ENCODE assay signal across 1 cellular context in the genomic region with DNA sequence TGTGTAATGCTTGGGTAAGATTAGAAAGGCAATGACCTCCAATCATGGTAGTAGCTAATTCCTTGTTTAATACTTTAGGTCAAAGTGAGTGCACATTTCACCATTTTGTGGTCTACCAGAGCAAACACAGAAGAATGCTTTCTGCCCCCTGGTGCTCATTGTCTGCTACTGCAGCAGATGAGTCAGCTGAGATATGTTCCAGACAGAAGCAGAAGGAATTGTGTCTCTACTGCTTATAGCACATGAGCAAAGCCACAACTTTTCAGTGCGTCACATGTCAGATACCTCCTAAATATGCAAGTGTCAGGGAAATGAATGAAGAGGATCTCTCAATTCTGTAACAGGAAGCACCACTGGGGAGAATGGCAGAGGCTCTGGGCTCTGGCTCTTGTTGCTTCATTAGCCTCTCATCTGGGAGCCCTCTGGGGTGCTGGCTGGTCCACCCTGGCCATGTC.
A peak's percentile ranks its signal among the peaks of the same experiment; 100 is the strongest.
TF ChIP-seq lines count a peak whose summit lies in the region.

No MANE protein-coding gene starts in this region.

TF ChIP-seq in HepG2, 621 proteins besides CTCF, POLR2A, EP300 and RAD21 (continued from another document and continues in another):
- TF ChIP-seq, protein P1, sequence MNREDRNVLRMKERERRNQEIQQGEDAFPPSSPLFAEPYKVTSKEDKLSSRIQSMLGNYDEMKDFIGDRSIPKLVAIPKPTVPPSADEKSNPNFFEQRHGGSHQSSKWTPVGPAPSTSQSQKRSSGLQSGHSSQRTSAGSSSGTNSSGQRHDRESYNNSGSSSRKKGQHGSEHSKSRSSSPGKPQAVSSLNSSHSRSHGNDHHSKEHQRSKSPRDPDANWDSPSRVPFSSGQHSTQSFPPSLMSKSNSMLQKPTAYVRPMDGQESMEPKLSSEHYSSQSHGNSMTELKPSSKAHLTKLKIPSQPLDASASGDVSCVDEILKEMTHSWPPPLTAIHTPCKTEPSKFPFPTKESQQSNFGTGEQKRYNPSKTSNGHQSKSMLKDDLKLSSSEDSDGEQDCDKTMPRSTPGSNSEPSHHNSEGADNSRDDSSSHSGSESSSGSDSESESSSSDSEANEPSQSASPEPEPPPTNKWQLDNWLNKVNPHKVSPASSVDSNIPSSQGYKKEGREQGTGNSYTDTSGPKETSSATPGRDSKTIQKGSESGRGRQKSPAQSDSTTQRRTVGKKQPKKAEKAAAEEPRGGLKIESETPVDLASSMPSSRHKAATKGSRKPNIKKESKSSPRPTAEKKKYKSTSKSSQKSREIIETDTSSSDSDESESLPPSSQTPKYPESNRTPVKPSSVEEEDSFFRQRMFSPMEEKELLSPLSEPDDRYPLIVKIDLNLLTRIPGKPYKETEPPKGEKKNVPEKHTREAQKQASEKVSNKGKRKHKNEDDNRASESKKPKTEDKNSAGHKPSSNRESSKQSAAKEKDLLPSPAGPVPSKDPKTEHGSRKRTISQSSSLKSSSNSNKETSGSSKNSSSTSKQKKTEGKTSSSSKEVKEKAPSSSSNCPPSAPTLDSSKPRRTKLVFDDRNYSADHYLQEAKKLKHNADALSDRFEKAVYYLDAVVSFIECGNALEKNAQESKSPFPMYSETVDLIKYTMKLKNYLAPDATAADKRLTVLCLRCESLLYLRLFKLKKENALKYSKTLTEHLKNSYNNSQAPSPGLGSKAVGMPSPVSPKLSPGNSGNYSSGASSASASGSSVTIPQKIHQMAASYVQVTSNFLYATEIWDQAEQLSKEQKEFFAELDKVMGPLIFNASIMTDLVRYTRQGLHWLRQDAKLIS (CRISPR knock-in tag; IDR thresholded peaks at IDR 0.05) = no peak
- no peak for TF ChIP-seq ZNF761 (CRISPR knock-in tag; conservative IDR thresholded peaks at IDR 0.05)
- TF ChIP-seq CENPT (CRISPR knock-in tag; IDR thresholded peaks at IDR 0.05; ENCODE audit: low read depth) = no peak
- TF ChIP-seq HDAC1 (CRISPR knock-in tag; IDR thresholded peaks at IDR 0.05) = no peak
- no peak for TF ChIP-seq KLF12 (CRISPR knock-in tag; IDR thresholded peaks at IDR 0.05; ENCODE audit: borderline replicate concordance)
- TF ChIP-seq RARG (CRISPR knock-in tag; IDR thresholded peaks at IDR 0.05; ENCODE audit: low read depth) = no peak
- TF ChIP-seq, protein P2, sequence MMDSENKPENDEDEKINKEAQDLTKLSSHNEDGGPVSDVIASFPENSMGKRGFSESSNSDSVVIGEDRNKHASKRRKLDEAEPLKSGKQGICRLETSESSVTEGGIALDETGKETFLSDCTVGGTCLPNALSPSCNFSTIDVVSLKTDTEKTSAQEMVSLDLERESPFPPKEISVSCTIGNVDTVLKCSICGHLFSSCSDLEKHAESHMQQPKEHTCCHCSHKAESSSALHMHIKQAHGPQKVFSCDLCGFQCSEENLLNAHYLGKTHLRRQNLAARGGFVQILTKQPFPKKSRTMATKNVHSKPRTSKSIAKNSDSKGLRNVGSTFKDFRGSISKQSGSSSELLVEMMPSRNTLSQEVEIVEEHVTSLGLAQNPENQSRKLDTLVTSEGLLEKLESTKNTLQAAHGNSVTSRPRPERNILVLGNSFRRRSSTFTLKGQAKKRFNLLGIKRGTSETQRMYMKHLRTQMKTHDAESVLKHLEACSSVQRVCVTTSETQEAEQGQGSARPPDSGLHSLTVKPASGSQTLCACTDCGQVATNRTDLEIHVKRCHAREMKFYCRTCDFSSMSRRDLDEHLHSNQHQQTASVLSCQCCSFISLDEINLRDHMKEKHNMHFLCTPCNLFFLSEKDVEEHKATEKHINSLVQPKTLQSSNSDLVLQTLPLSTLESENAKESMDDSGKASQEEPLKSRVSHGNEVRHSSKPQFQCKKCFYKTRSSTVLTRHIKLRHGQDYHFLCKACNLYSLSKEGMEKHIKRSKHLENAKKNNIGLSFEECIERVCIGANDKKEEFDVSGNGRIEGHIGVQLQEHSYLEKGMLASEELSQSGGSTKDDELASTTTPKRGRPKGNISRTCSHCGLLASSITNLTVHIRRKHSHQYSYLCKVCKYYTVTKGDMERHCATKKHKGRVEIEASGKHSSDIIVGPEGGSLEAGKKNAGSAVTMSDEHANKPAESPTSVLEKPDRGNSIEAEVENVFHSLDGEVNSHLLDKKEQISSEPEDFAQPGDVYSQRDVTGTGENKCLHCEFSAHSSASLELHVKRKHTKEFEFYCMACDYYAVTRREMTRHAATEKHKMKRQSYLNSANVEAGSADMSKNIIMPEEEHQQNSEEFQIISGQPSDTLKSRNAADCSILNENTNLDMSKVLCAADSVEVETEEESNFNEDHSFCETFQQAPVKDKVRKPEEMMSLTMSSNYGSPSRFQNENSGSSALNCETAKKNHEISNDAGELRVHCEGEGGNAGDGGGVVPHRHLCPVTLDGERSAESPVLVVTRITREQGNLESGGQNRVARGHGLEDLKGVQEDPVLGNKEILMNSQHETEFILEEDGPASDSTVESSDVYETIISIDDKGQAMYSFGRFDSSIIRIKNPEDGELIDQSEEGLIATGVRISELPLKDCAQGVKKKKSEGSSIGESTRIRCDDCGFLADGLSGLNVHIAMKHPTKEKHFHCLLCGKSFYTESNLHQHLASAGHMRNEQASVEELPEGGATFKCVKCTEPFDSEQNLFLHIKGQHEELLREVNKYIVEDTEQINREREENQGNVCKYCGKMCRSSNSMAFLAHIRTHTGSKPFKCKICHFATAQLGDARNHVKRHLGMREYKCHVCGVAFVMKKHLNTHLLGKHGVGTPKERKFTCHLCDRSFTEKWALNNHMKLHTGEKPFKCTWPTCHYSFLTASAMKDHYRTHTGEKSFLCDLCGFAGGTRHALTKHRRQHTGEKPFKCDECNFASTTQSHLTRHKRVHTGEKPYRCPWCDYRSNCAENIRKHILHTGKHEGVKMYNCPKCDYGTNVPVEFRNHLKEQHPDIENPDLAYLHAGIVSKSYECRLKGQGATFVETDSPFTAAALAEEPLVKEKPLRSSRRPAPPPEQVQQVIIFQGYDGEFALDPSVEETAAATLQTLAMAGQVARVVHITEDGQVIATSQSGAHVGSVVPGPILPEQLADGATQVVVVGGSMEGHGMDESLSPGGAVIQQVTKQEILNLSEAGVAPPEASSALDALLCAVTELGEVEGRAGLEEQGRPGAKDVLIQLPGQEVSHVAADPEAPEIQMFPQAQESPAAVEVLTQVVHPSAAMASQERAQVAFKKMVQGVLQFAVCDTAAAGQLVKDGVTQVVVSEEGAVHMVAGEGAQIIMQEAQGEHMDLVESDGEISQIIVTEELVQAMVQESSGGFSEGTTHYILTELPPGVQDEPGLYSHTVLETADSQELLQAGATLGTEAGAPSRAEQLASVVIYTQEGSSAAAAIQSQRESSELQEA (CRISPR knock-in tag; IDR thresholded peaks at IDR 0.05; ENCODE audit: not compliant biosample characterization) = no peak
- no peak for TF ChIP-seq POLR2G (IDR thresholded peaks at IDR 0.05; ENCODE audit: low read depth, low read length)
- TF ChIP-seq, protein P3, sequence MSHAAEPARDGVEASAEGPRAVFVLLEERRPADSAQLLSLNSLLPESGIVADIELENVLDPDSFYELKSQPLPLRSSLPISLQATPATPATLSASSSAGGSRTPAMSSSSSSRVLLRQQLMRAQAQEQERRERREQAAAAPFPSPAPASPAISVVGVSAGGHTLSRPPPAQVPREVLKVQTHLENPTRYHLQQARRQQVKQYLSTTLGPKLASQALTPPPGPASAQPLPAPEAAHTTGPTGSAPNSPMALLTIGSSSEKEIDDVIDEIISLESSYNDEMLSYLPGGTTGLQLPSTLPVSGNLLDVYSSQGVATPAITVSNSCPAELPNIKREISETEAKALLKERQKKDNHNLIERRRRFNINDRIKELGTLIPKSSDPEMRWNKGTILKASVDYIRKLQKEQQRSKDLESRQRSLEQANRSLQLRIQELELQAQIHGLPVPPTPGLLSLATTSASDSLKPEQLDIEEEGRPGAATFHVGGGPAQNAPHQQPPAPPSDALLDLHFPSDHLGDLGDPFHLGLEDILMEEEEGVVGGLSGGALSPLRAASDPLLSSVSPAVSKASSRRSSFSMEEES (CRISPR knock-in tag; IDR thresholded peaks at IDR 0.05) = 0 out of 2 replicates have a peak, but pooled peaks have one; percentile 27
- TF ChIP-seq, protein P4, sequence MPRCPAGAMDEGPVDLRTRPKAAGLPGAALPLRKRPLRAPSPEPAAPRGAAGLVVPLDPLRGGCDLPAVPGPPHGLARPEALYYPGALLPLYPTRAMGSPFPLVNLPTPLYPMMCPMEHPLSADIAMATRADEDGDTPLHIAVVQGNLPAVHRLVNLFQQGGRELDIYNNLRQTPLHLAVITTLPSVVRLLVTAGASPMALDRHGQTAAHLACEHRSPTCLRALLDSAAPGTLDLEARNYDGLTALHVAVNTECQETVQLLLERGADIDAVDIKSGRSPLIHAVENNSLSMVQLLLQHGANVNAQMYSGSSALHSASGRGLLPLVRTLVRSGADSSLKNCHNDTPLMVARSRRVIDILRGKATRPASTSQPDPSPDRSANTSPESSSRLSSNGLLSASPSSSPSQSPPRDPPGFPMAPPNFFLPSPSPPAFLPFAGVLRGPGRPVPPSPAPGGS (CRISPR knock-in tag; IDR thresholded peaks at IDR 0.05) = no peak
- TF ChIP-seq, protein P5, sequence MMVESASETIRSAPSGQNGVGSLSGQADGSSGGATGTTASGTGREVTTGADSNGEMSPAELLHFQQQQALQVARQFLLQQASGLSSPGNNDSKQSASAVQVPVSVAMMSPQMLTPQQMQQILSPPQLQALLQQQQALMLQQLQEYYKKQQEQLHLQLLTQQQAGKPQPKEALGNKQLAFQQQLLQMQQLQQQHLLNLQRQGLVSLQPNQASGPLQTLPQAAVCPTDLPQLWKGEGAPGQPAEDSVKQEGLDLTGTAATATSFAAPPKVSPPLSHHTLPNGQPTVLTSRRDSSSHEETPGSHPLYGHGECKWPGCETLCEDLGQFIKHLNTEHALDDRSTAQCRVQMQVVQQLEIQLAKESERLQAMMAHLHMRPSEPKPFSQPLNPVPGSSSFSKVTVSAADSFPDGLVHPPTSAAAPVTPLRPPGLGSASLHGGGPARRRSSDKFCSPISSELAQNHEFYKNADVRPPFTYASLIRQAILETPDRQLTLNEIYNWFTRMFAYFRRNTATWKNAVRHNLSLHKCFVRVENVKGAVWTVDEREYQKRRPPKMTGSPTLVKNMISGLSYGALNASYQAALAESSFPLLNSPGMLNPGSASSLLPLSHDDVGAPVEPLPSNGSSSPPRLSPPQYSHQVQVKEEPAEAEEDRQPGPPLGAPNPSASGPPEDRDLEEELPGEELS (CRISPR knock-in tag; IDR thresholded peaks at IDR 0.05) = no peak
- TF ChIP-seq ZNF329 (CRISPR knock-in tag; IDR thresholded peaks at IDR 0.05; ENCODE audit: low read depth) = no peak
- no peak for TF ChIP-seq ZNF263 (CRISPR knock-in tag; IDR thresholded peaks at IDR 0.05)
- TF ChIP-seq ZNF547 (CRISPR knock-in tag; IDR thresholded peaks at IDR 0.05) = no peak
- TF ChIP-seq ZNF143 (CRISPR knock-in tag; IDR thresholded peaks at IDR 0.05) = no peak
- TF ChIP-seq ZNF432 (CRISPR knock-in tag; IDR thresholded peaks at IDR 0.05; ENCODE audit: borderline replicate concordance) = no peak
- TF ChIP-seq FOXA1 (IDR thresholded peaks at IDR 0.05) = no peak
- peak; percentile 67 for TF ChIP-seq FOXA1 (CRISPR knock-in tag; IDR thresholded peaks at IDR 0.05)
- TF ChIP-seq, protein P6, sequence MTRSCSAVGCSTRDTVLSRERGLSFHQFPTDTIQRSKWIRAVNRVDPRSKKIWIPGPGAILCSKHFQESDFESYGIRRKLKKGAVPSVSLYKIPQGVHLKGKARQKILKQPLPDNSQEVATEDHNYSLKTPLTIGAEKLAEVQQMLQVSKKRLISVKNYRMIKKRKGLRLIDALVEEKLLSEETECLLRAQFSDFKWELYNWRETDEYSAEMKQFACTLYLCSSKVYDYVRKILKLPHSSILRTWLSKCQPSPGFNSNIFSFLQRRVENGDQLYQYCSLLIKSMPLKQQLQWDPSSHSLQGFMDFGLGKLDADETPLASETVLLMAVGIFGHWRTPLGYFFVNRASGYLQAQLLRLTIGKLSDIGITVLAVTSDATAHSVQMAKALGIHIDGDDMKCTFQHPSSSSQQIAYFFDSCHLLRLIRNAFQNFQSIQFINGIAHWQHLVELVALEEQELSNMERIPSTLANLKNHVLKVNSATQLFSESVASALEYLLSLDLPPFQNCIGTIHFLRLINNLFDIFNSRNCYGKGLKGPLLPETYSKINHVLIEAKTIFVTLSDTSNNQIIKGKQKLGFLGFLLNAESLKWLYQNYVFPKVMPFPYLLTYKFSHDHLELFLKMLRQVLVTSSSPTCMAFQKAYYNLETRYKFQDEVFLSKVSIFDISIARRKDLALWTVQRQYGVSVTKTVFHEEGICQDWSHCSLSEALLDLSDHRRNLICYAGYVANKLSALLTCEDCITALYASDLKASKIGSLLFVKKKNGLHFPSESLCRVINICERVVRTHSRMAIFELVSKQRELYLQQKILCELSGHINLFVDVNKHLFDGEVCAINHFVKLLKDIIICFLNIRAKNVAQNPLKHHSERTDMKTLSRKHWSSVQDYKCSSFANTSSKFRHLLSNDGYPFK (CRISPR knock-in tag; IDR thresholded peaks at IDR 0.05; ENCODE audit: borderline replicate concordance) = no peak
- no peak for TF ChIP-seq HNRNPLL (IDR thresholded peaks at IDR 0.05; ENCODE audit: low read depth, low read length, poor library complexity, severe bottlenecking)
- no peak for TF ChIP-seq TEAD2 (CRISPR knock-in tag; IDR thresholded peaks at IDR 0.05)
- no peak for TF ChIP-seq RAD51 (IDR thresholded peaks at IDR 0.05; ENCODE audit: borderline replicate concordance)
- no peak for TF ChIP-seq MED1 (CRISPR knock-in tag; IDR thresholded peaks at IDR 0.05)
- TF ChIP-seq, protein P7, sequence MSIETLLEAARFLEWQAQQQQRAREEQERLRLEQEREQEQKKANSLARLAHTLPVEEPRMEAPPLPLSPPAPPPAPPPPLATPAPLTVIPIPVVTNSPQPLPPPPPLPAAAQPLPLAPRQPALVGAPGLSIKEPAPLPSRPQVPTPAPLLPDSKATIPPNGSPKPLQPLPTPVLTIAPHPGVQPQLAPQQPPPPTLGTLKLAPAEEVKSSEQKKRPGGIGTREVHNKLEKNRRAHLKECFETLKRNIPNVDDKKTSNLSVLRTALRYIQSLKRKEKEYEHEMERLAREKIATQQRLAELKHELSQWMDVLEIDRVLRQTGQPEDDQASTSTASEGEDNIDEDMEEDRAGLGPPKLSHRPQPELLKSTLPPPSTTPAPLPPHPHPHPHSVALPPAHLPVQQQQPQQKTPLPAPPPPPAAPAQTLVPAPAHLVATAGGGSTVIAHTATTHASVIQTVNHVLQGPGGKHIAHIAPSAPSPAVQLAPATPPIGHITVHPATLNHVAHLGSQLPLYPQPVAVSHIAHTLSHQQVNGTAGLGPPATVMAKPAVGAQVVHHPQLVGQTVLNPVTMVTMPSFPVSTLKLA (IDR thresholded peaks at IDR 0.05) = no peak
- no peak for TF ChIP-seq ZNF878 (CRISPR knock-in tag; IDR thresholded peaks at IDR 0.05)
- no peak for TF ChIP-seq ZNF484 (CRISPR knock-in tag; IDR thresholded peaks at IDR 0.05; ENCODE audit: borderline replicate concordance, low read depth)
- TF ChIP-seq, protein P8, sequence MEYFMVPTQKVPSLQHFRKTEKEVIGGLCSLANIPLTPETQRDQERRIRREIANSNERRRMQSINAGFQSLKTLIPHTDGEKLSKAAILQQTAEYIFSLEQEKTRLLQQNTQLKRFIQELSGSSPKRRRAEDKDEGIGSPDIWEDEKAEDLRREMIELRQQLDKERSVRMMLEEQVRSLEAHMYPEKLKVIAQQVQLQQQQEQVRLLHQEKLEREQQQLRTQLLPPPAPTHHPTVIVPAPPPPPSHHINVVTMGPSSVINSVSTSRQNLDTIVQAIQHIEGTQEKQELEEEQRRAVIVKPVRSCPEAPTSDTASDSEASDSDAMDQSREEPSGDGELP (IDR thresholded peaks at IDR 0.05; ENCODE audit: borderline replicate concordance, low read depth) = peak; percentile 58; the same call in 1 of the 2 replicates
- TF ChIP-seq ERF (CRISPR knock-in tag; IDR thresholded peaks at IDR 0.05) = 0 out of 2 replicates have a peak, but pooled peaks have one; percentile 67
- peak; percentile 56; the same call in 1 of the 2 replicates for TF ChIP-seq GATAD2A (CRISPR knock-in tag; IDR thresholded peaks at IDR 0.05)
- no peak for TF ChIP-seq SMARCE1 (IDR thresholded peaks at IDR 0.05; ENCODE audit: borderline replicate concordance)
- no peak for TF ChIP-seq HOXD1 (CRISPR knock-in tag; IDR thresholded peaks at IDR 0.05)
- TF ChIP-seq ZNF382 (CRISPR knock-in tag; IDR thresholded peaks at IDR 0.05; ENCODE audit: borderline replicate concordance) = no peak
- no peak for TF ChIP-seq ZNF33B (CRISPR knock-in tag; IDR thresholded peaks at IDR 0.05)
